In genomic region chr16:14502932-14503741, GRCh38 we compare ENCODE assay signal across 8 cellular contexts.
DNase-seq lines count a peak whose midpoint lies in the region; ATAC-seq and TF ChIP-seq lines count a peak whose summit lies in the region.

No MANE protein-coding gene starts in this region.

- H3K27me3 ChIP-seq in aorta (ENCODE audit: control insufficient read depth in 1 of 2, insufficient read depth in 2 of 2, low read length in 1 of 2): no peaks in the 10 kb centered on the region

- WGBS in aorta, 2 donors: 95 to 97% methylated on average over 9 of the region's 9 CpGs

- DNase-seq in GM10248 (ENCODE audit: extremely low spot score) (peak; percentile 59), fibroblast of mammary gland (ENCODE audit: low read depth) (peak; percentile 81), aorta (no peak), NCI-H1417 treated with DMSO at 0.1 percent for 48 hours (lab: John Stamatoyannopoulos, UW) (no peak), HuH-7.5 (ENCODE audit: low spot score) (no peak), NCI-H345 (lab: John Stamatoyannopoulos, UW) (no peak)

- CTCF ChIA-PET in GM10248 (lab: Yijun Ruan, JAX): interaction anchor here (0.7 to 2.5 kb wide), 6 partner anchors 8 to 583 kb away, joined by 3 to 8 read pairs (median 4); partner anchors contain the start of gene ERCC4

- no peak for TF ChIP-seq CTCF in GM10248 (IDR thresholded peaks at IDR 0.05; ENCODE audit: control extremely low read depth, extremely low read depth, low read depth, missing control alignments)
- TF ChIP-seq CTCF in fibroblast of mammary gland (conservative IDR thresholded peaks at IDR 0.05; ENCODE audit: control insufficient read depth, insufficient read depth, low read depth, low read length): no peak

- POLR2A ChIA-PET in GM10248 (lab: Yijun Ruan, JAX): interaction anchor here (0.5 to 0.9 kb wide), 2 partner anchors 60 to 217 kb away, joined by 4 to 11 read pairs; no protein-coding TSS in a partner anchor

- no peak overlapping the region for H3K4me3 ChIP-seq in fibroblast of mammary gland (ENCODE audit: control insufficient read depth, low read depth, low read length)
- H3K4me3 ChIP-seq in aorta (ENCODE audit: low read length in 2 of 2): no peak overlapping the region

- H3K9me3 ChIP-seq in aorta (ENCODE audit: control insufficient read depth, low read length): no peaks in the 10 kb centered on the region

- H3K4me1 ChIP-seq in aorta (ENCODE audit: control insufficient read depth in 1 of 2, insufficient read depth in 2 of 2, low read length in 2 of 2): peaks cover 7 to 13% of the 10 kb centered on the region in 2 donors

- no peak overlapping the region for H3K27ac ChIP-seq in aorta (ENCODE audit: low read depth in 1 of 2, low read length in 2 of 2)

- intact Hi-C loops in aorta (cut with DNase I): loop anchor here in 1 of 2 donors (10.0 kb wide), 1 partner anchor 98 kb away; no protein-coding TSS in a partner anchor

- ATAC-seq in GM21526 (IDR thresholded peaks at IDR 0.05; ENCODE audit: low FRiP score, unreplicated experiment) (peak; percentile 58), HG03565 (IDR thresholded peaks at IDR 0.05; ENCODE audit: unreplicated experiment) (peak; percentile 73), aorta (ENCODE audit: low FRiP score) (no peak)

- no peaks in the 10 kb centered on the region for H3K36me3 ChIP-seq in aorta (ENCODE audit: control insufficient read depth in 1 of 2, insufficient read depth in 2 of 2, low read length in 1 of 2)

Comparison
In these comparisons a context has a peak if more than half of its experiments do, and no peak if none do; other contexts are left out.
1. DNase-seq: peak in GM10248 (single experiment) and fibroblast of mammary gland (single experiment); none in aorta (0 of 2), NCI-H1417 treated with DMSO at 0.1 percent for 48 hours (single experiment), HuH-7.5 (single experiment) and NCI-H345 (single experiment).